In genomic region chr12:118358607-118359540, GRCh38 we compare ENCODE assay signal across 1 cellular context.
TF ChIP-seq lines count a peak whose summit lies in the region.

No MANE protein-coding gene starts in this region.

TF ChIP-seq in GM23338, 12 proteins besides CTCF, POLR2A, EP300 and RAD21 (continued from another document):
- TF ChIP-seq ZNF462 (CRISPR knock-in tag; IDR thresholded peaks at IDR 0.05) = no peak
TF ChIP-seq in GM23338: peak in this region for 0.
